Comparison of ENCODE assay signal across 10 cellular contexts in genomic region chr7:4552985-4553384, GRCh38.
"Had no signal": no experiment of that assay in that cellular context is flagged by ENCODE, and none has a peak within 500 bp of the region (broad histone marks: within the 10 kb centered on the region; RNA-seq: fewer than 3 reads in every experiment).

No MANE protein-coding gene starts in this region.

- H3K27ac Mint-ChIP-seq: GM23338, H9, HFFc6, IgD-negative memory B cell had no signal

- H3K4me3 Mint-ChIP-seq: GM23338, H9, HFFc6 had no signal

- FAIRE-seq: H1, H54, HTR-8/SVneo had no signal

- H2AFZ ChIP-seq: GM23338 had no signal

- ATAC-seq: GM23338 had no signal

- H3K27ac ChIP-seq: HL-60 had no signal

- DNase-seq: H9, HCEC 1CT, HFFc6, KG1 had no signal

- H3K4me1 Mint-ChIP-seq: GM23338 had no signal

- H3K4me3 ChIP-seq: GM23338 had no signal

- H3K4me2 ChIP-seq: GM23338 had no signal
